ENCODE assay signal across 1 cellular context in the genomic region with DNA sequence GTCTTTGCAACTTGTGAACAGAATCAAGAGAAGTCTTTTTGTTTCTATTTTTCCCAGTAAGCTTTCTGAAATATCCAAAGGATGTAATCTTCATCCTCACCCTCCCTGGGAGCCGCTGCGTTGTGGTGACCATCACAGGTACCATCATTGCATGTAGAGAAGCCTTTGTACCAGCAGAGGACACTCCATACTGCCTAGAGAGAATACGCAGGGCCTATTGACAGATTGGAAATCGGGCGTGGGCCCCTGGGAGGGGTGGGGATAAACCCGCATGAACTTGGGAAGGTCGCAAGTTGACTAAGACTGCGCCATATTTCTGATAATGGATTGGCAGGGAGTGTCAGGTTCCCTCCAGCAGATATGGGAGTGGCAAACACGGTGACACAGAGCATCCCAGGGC.
A peak's percentile ranks its signal among the peaks of the same experiment; 100 is the strongest.
TF ChIP-seq lines count a peak whose summit lies in the region.

No MANE protein-coding gene starts in this region.

TF ChIP-seq in A549, 52 proteins besides CTCF, POLR2A, EP300 and RAD21:
- no peak for TF ChIP-seq KDM5A (IDR thresholded peaks at IDR 0.05)
- TF ChIP-seq SMC3 (IDR thresholded peaks at IDR 0.05): peak; percentile 42
